10 cellular contexts compared by ENCODE assay signal in genomic region chr5:157100140-157100679, GRCh38. TPM values are rescaled to one million over a fixed set of nuclear protein-coding genes. Genes with fewer than 3 reads are reported as not detected.
DNase-seq lines count a peak whose midpoint lies in the region; ATAC-seq and TF ChIP-seq lines count a peak whose summit lies in the region.
"Had no signal": no experiment of that assay in that cellular context is flagged by ENCODE, and none has a peak within 500 bp of the region (broad histone marks: within the 10 kb centered on the region; RNA-seq: fewer than 3 reads in every experiment).

No MANE protein-coding gene starts in this region.

- TF ChIP-seq CTCF in lower lobe of right lung (IDR thresholded peaks at IDR 0.05) (no peak), mucosa of descending colon (IDR thresholded peaks at IDR 0.05) (no peak)

- H3K27ac ChIP-seq in lower lobe of right lung, result no peak overlapping the region

- H3K4me1 ChIP-seq in lower lobe of right lung, result no peaks in the 10 kb centered on the region
- H3K4me1 ChIP-seq in mucosa of descending colon (ENCODE audit: low read depth), result peaks cover 3% of the 10 kb centered on the region

- intact Hi-C loops in lower lobe of right lung (cut with DNase I), result no loop called here
- intact Hi-C loops in mucosa of descending colon (cut with DNase I, micrococcal nuclease), result no loop called here

- no peaks in the 10 kb centered on the region for H3K27me3 ChIP-seq in lower lobe of right lung (ENCODE audit: low read depth)

- DNase-seq in GM04503 (ENCODE audit: low read depth) (peak; percentile 36), lower lobe of right lung (no peak), NCI-H187 treated with DMSO at 0.1 percent for 48 hours (lab: John Stamatoyannopoulos, UW) (no peak), mucosa of descending colon (no peak), SHP77 (lab: John Stamatoyannopoulos, UW) (no peak)
- peak; percentile 62 for DNase-seq in activated CD8-positive, alpha-beta memory T cell treated with anti-CD3 and anti-CD28 coated beads, Interleukin-2, amount 50 U/mL, for 48 hours
- DNase-seq: left ventricle myocardium superior, NCI-H1436 treated with DMSO at 0.1 percent for 48 hours had no signal

- ATAC-seq in HG03378 (IDR thresholded peaks at IDR 0.05; ENCODE audit: unreplicated experiment), result peak; percentile 64
- ATAC-seq in lower lobe of right lung, result peak; percentile 58 to 62
- no peak for ATAC-seq in HG03097 (IDR thresholded peaks at IDR 0.05; ENCODE audit: low FRiP score, unreplicated experiment)
- ATAC-seq in mucosa of descending colon, result no peak
- ATAC-seq: left ventricle myocardium superior had no signal

- no peaks in the 10 kb centered on the region for H3K9me3 ChIP-seq in lower lobe of right lung
- H3K9me3 ChIP-seq in mucosa of descending colon, result no peaks in the 10 kb centered on the region

- H3K36me3 ChIP-seq in lower lobe of right lung (no peaks in the 10 kb centered on the region), mucosa of descending colon (ENCODE audit: low read depth) (no peaks in the 10 kb centered on the region)

- H3K4me3 ChIP-seq in lower lobe of right lung (no peak overlapping the region), mucosa of descending colon (no peak overlapping the region)

RNA-seq across cellular contexts. Expression of gene HAVCR2, which starts 8.6 kb away (rescaled TPM):
- total RNA-seq in lower lobe of right lung (33.8 TPM), mucosa of descending colon (1 to 10 TPM; 2.1 to 5.1 (median 5.1) TPM)

RNA-seq across cellular contexts. Expression of gene HAVCR1, which starts 41.3 kb away (rescaled TPM):
- total RNA-seq in lower lobe of right lung, result not detected
- 10 to 100 TPM in 1 of 3 donors, 1 to 10 TPM in 2; 2.6 to 24.1 (median 3.9) TPM for total RNA-seq in mucosa of descending colon

RNA-seq across cellular contexts. Expression of gene MED7, which starts 42.5 kb away (rescaled TPM):
- total RNA-seq in lower lobe of right lung (11.2 TPM), mucosa of descending colon (10 to 100 TPM; 11.8 to 14.4 (median 12.0) TPM)

Comparison
In these comparisons a context has a peak if more than half of its experiments do, and no peak if none do; other contexts are left out.
1. DNase-seq: peak in GM04503 (single experiment) and activated CD8-positive, alpha-beta memory T cell treated with anti-CD3 and anti-CD28 coated beads, Interleukin-2, amount 50 U/mL, for 48 hours (single experiment); none in lower lobe of right lung (single experiment), NCI-H187 treated with DMSO at 0.1 percent for 48 hours (single experiment), mucosa of descending colon (0 of 3) and SHP77 (0 of 2).
2. ATAC-seq: peak in HG03378 (single experiment) and lower lobe of right lung (2 of 2); none in HG03097 (single experiment) and mucosa of descending colon (single experiment).